In genomic region chr1:216154063-216154462, GRCh38 we compare ENCODE assay signal across 29 cellular contexts.
"Had no signal": no experiment of that assay in that cellular context is flagged by ENCODE, and none has a peak within 500 bp of the region (broad histone marks: within the 10 kb centered on the region; RNA-seq: fewer than 3 reads in every experiment).

No MANE protein-coding gene starts in this region.

- ATAC-seq: effector memory CD8-positive, alpha-beta T cell; esophagus mucosa; gastrocnemius medialis; heart right ventricle; left lung; left ventricle myocardium superior; lower lobe of right lung; mucosa of descending colon had no signal

- H3K9me3 ChIP-seq: esophagus squamous epithelium, gastrocnemius medialis, left lung, lower lobe of right lung, mucosa of descending colon had no signal

- H3K4me1 Mint-ChIP-seq: immature natural killer cell, mesothelial cell of epicardium, naive B cell had no signal

- H3K27ac Mint-ChIP-seq: dendritic cell treated with granulocyte-macrophage colony-stimulating factor and Interleukin-4, amounts not matched to agents 40 ng/mL and 50 ng/mL, for 4 days; effector memory CD8-positive, alpha-beta T cell; endodermal cell; immature natural killer cell; mesothelial cell of epicardium; naive B cell had no signal

- H3K4me1 ChIP-seq: esophagus squamous epithelium, gastrocnemius medialis, heart right ventricle, left lung, lower lobe of right lung had no signal

- H3K36me3 ChIP-seq: esophagus squamous epithelium, gastrocnemius medialis, heart right ventricle, left lung, lower lobe of right lung had no signal

- H3K27ac ChIP-seq: coronary artery, epithelial cell of prostate, esophagus squamous epithelium, gastrocnemius medialis, heart right ventricle, left lung, lower lobe of right lung had no signal

- H3K27me3 Mint-ChIP-seq: dendritic cell treated with granulocyte-macrophage colony-stimulating factor and Interleukin-4, amounts not matched to agents 40 ng/mL and 50 ng/mL, for 4 days; effector memory CD8-positive, alpha-beta T cell; naive B cell had no signal

- H3K36me3 Mint-ChIP-seq: mesothelial cell of epicardium, naive B cell had no signal

- H3K27me3 ChIP-seq: esophagus squamous epithelium, gastrocnemius medialis, heart right ventricle, left lung had no signal

- H3K4me3 ChIP-seq: coronary artery, esophagus squamous epithelium, gastrocnemius medialis, heart right ventricle, left lung, lower lobe of right lung, mucosa of descending colon had no signal

- DNase-seq: effector CD8-positive, alpha-beta T cell; effector memory CD8-positive, alpha-beta T cell; endodermal cell; erythroblast; esophagus squamous epithelium; foreskin fibroblast; foreskin melanocyte; gastrocnemius medialis; glutamatergic neuron; head of caudate nucleus; heart right ventricle; hypothalamus; immature natural killer cell; islet precursor cell; kidney; kidney glomerular epithelial cell; left lung; left ventricle myocardium superior; lower lobe of right lung; mesenchymal stem cell; mucosa of descending colon; naive B cell had no signal

- H3K4me3 Mint-ChIP-seq: dendritic cell treated with granulocyte-macrophage colony-stimulating factor and Interleukin-4, amounts not matched to agents 40 ng/mL and 50 ng/mL, for 4 days; effector memory CD8-positive, alpha-beta T cell; endodermal cell; immature natural killer cell; mesothelial cell of epicardium; naive B cell had no signal

- FAIRE-seq: colon, endometrium, kidney had no signal
